Comparison of ENCODE assay signal across 1 cellular context in the genomic region with DNA sequence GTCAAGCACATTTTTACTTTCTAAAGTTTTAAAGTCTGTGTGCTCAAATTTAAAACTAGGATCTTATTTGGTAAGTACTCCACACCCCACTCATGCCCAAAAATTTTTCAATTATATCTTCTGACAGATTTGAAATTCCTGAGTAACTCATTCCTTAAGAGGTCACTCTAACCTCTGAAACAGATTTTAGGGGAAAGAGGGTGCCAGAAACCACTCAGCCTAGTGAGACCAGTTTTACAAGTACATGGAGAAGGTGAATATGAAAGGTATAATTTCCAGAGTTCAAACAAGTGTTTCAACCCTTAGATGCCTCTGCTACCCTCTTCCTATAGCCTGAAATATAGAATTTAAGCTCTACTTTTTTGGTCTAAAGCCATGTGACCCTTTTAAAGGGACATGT.
TF ChIP-seq lines count a peak whose summit lies in the region.

No MANE protein-coding gene starts in this region.

TF ChIP-seq in SK-N-SH treated with all-trans-retinoic acid at 6 μM for 48 hours, 23 proteins besides CTCF, POLR2A, EP300 and RAD21 (continued from another document):
- TF ChIP-seq, protein P1, sequence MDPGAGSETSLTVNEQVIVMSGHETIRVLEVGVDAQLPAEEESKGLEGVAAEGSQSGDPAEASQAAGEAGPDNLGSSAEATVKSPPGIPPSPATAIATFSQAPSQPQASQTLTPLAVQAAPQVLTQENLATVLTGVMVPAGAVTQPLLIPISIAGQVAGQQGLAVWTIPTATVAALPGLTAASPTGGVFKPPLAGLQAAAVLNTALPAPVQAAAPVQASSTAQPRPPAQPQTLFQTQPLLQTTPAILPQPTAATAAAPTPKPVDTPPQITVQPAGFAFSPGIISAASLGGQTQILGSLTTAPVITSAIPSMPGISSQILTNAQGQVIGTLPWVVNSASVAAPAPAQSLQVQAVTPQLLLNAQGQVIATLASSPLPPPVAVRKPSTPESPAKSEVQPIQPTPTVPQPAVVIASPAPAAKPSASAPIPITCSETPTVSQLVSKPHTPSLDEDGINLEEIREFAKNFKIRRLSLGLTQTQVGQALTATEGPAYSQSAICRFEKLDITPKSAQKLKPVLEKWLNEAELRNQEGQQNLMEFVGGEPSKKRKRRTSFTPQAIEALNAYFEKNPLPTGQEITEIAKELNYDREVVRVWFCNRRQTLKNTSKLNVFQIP (CRISPR knock-in tag; IDR thresholded peaks at IDR 0.05; ENCODE audit: borderline replicate concordance, low read depth): no peak
- TF ChIP-seq TCF4 (CRISPR knock-in tag; IDR thresholded peaks at IDR 0.05; ENCODE audit: borderline replicate concordance): no peak
- TF ChIP-seq, protein P2, sequence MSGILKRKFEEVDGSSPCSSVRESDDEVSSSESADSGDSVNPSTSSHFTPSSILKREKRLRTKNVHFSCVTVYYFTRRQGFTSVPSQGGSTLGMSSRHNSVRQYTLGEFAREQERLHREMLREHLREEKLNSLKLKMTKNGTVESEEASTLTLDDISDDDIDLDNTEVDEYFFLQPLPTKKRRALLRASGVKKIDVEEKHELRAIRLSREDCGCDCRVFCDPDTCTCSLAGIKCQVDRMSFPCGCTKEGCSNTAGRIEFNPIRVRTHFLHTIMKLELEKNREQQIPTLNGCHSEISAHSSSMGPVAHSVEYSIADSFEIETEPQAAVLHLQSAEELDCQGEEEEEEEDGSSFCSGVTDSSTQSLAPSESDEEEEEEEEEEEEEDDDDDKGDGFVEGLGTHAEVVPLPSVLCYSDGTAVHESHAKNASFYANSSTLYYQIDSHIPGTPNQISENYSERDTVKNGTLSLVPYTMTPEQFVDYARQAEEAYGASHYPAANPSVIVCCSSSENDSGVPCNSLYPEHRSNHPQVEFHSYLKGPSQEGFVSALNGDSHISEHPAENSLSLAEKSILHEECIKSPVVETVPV (CRISPR knock-in tag; IDR thresholded peaks at IDR 0.05): no peak
- TF ChIP-seq ZNF565 (CRISPR knock-in tag; conservative IDR thresholded peaks at IDR 0.05; ENCODE audit: low read depth): no peak
- TF ChIP-seq, protein P3, sequence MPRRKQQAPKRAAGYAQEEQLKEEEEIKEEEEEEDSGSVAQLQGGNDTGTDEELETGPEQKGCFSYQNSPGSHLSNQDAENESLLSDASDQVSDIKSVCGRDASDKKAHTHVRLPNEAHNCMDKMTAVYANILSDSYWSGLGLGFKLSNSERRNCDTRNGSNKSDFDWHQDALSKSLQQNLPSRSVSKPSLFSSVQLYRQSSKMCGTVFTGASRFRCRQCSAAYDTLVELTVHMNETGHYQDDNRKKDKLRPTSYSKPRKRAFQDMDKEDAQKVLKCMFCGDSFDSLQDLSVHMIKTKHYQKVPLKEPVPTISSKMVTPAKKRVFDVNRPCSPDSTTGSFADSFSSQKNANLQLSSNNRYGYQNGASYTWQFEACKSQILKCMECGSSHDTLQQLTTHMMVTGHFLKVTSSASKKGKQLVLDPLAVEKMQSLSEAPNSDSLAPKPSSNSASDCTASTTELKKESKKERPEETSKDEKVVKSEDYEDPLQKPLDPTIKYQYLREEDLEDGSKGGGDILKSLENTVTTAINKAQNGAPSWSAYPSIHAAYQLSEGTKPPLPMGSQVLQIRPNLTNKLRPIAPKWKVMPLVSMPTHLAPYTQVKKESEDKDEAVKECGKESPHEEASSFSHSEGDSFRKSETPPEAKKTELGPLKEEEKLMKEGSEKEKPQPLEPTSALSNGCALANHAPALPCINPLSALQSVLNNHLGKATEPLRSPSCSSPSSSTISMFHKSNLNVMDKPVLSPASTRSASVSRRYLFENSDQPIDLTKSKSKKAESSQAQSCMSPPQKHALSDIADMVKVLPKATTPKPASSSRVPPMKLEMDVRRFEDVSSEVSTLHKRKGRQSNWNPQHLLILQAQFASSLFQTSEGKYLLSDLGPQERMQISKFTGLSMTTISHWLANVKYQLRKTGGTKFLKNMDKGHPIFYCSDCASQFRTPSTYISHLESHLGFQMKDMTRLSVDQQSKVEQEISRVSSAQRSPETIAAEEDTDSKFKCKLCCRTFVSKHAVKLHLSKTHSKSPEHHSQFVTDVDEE (CRISPR knock-in tag; IDR thresholded peaks at IDR 0.05): no peak
- no peak for TF ChIP-seq TOX (CRISPR knock-in tag; IDR thresholded peaks at IDR 0.05; ENCODE audit: borderline replicate concordance)
